In genomic region chr4:104966349-104967033, GRCh38 we compare ENCODE assay signal across 8 cellular contexts.
DNase-seq lines count a peak whose midpoint lies in the region; ATAC-seq, FAIRE-seq and TF ChIP-seq lines count a peak whose summit lies in the region.

No MANE protein-coding gene starts in this region.

- TF ChIP-seq CTCF in LNCaP clone FGC (IDR thresholded peaks at IDR 0.05; ENCODE audit: control insufficient read depth, extremely low read depth, insufficient read depth) (no peak), bronchial epithelial cell (IDR thresholded peaks at IDR 0.05; ENCODE audit: insufficient read depth, low read length, severe bottlenecking) (no peak), gastrocnemius medialis (IDR thresholded peaks at IDR 0.05 in 4 of 5, conservative IDR thresholded peaks at IDR 0.05 in 1 of 5) (no peak)

- no peaks in the 10 kb centered on the region for H3K36me3 ChIP-seq in bronchial epithelial cell (ENCODE audit: control insufficient read depth, insufficient read depth, low read length)
- no peaks in the 10 kb centered on the region for H3K36me3 ChIP-seq in small intestine (ENCODE audit: control insufficient read depth in 2 of 2, insufficient read depth in 2 of 2, low read length in 2 of 2)
- no peaks in the 10 kb centered on the region for H3K36me3 ChIP-seq in gastrocnemius medialis

- H3K9me3 ChIP-seq in small intestine (ENCODE audit: control insufficient read depth, low read depth) (no peaks in the 10 kb centered on the region), gastrocnemius medialis (no peaks in the 10 kb centered on the region)

- no peaks in the 10 kb centered on the region for H3K27me3 ChIP-seq in bronchial epithelial cell (ENCODE audit: control insufficient read depth, insufficient read depth, low read length)
- H3K27me3 ChIP-seq in small intestine (ENCODE audit: control insufficient read depth in 2 of 2, insufficient read depth in 2 of 2, low read length in 2 of 2): no peaks in the 10 kb centered on the region
- H3K27me3 ChIP-seq in gastrocnemius medialis: no peaks in the 10 kb centered on the region

- H3K4me1 ChIP-seq in small intestine (ENCODE audit: control insufficient read depth in 2 of 2, insufficient read depth in 1 of 2, low read depth in 1 of 2, low read length in 1 of 2) (no peaks in the 10 kb centered on the region), gastrocnemius medialis (no peaks in the 10 kb centered on the region)

- ATAC-seq in GM18867 (IDR thresholded peaks at IDR 0.05; ENCODE audit: unreplicated experiment) (peak; percentile 96), GM21737 (IDR thresholded peaks at IDR 0.05; ENCODE audit: unreplicated experiment) (peak; percentile 99), gastrocnemius medialis (no peak)

- in situ Hi-C loops in gastrocnemius medialis (cut with MboI; ENCODE audit: low sequenced_read_pairs in 4 of 4): no loop called here

- H3K27ac ChIP-seq in small intestine (ENCODE audit: low read depth in 1 of 2, low read length in 1 of 2): peak overlapping the region in 1 of 2 donors; percentile 80
- no peak overlapping the region for H3K27ac ChIP-seq in gastrocnemius medialis

- H3K4me3 ChIP-seq in LNCaP clone FGC (ENCODE audit: low read depth, low read length) (peak overlapping the region; percentile 32), bronchial epithelial cell (ENCODE audit: low read depth, low read length) (no peak overlapping the region), small intestine (ENCODE audit: low read depth in 1 of 2, low read length in 2 of 2) (no peak overlapping the region), gastrocnemius medialis (no peak overlapping the region)

- intact Hi-C loops in gastrocnemius medialis (cut with DNase I; ENCODE audit: low total_unique reads): no loop called here

- no peak for TF ChIP-seq POLR2A in gastrocnemius medialis (IDR thresholded peaks at IDR 0.05)

- FAIRE-seq in bronchial epithelial cell (lab: Jason Lieb, UNC) (no peak), small intestine (lab: Jason Lieb, UNC) (no peak)

- 1 to 31% (median 10%) methylated on average over 3 of the region's 3 CpGs for WGBS in small intestine, 3 donors

- DNase-seq in LNCaP clone FGC (ENCODE audit: low read depth) (peak; percentile 75), bronchial epithelial cell (ENCODE audit: low read depth) (peak; percentile 82), small intestine (peak; percentile 76), NCI-H2107 (lab: John Stamatoyannopoulos, UW) (no peak), UCSD-AML1 (lab: John Stamatoyannopoulos, UW; ENCODE audit: unreplicated experiment) (no peak), gastrocnemius medialis (no peak)

Comparison
In these comparisons a context has a peak if more than half of its experiments do, and no peak if none do; other contexts are left out.
1. ATAC-seq: peak in GM18867 (single experiment) and GM21737 (single experiment); none in gastrocnemius medialis (0 of 2).
2. DNase-seq: peak in LNCaP clone FGC (single experiment), bronchial epithelial cell (single experiment) and small intestine (single experiment); none in NCI-H2107 (single experiment), UCSD-AML1 (single experiment) and gastrocnemius medialis (0 of 2).